Comparison of ENCODE assay signal across 8 cellular contexts in the genomic region with DNA sequence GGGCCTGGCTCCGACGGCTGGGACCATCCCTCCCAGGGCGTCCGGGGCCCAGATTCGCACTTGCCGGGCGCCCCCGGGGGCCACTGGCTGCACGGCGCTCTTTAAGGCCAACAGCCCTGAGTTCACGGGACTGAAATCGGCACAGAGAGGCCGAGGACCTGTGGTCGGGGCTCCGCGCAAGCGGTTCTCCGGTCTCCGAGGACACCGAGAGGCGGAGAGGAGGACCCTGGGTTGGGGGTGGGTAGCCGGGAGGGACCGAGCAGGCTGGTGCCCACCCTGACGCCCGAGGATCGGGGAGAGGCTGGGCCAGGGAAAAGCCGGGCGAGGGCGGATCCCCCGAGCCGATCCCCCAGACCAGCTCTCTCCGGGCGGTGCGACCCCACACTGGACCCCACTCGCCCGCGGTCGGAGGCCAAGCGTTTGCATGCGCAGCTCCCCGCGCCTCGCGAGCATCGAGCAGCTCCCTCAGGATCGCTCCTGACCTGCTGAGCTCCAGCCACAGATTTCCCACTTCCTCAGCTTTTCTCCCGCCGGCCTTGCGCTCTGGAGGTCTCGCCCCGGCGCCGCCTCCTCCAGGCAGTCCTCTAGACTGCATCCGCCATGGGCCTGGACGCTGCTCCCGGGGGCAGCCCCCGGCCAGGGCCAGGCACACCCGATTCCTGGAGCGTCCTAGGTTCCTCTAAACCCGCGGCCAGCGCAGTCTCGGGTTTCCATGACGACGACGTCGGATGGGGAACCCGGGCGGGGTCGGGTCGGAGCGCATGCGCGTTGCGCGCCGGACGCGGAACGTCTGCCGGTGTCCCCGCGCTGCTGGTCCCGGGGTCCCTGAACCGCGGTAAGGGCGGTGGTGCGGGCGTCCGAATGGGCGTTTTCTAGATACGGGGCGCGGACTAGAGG. TPM values are rescaled to one million over a fixed set of nuclear protein-coding genes. Genes with fewer than 3 reads are reported as not detected.
A peak's percentile ranks its signal among the peaks of the same experiment; 100 is the strongest.
DNase-seq lines count a peak whose midpoint lies in the region; ATAC-seq, FAIRE-seq and TF ChIP-seq lines count a peak whose summit lies in the region.

No MANE protein-coding gene starts in this region.

- no peaks in the 10 kb centered on the region for H3K79me2 ChIP-seq in neural progenitor cell (ENCODE audit: low read depth)

- WGBS in HUES64: under 1% methylated on average over 94 of the region's 94 CpGs

- H3K9me3 Mint-ChIP-seq in neural progenitor cell: no peaks in the 10 kb centered on the region
- H3K9me3 Mint-ChIP-seq in stimulated activated naive CD8-positive, alpha-beta T cell treated with anti-CD3 and anti-CD28 coated beads, Interleukin-15, amount 100 ng/mL, for 72 hours: no peaks in the 10 kb centered on the region

- H4K20me1 ChIP-seq in neural progenitor cell (ENCODE audit: low read depth): peaks cover 14% of the 10 kb centered on the region

- DNase-seq in BE2C (peak; percentile 91), GM19240 (ENCODE audit: insufficient read length, low spot score) (peak; percentile 92), activated gamma-delta T cell (lab: John Stamatoyannopoulos, UW) (peak; percentile 62), frontal cortex (ENCODE audit: low spot score in 2 of 2) (peak; percentile 91 to 94), neural progenitor cell (ENCODE audit: low spot score) (peak; percentile 98)
- DNase-seq in stimulated activated naive CD8-positive, alpha-beta T cell treated with anti-CD3 and anti-CD28 coated beads, Interleukin-15, amount 100 ng/mL, for 72 hours: peak; percentile 84 to 87

- TF ChIP-seq POLR2A in Raji (IDR thresholded peaks at IDR 0.05; ENCODE audit: insufficient read depth, low read depth, low read length): peak; percentile 57

- H3K9ac ChIP-seq in HUES64 (ENCODE audit: low read depth, low read length): 0 out of 2 replicates have a peak overlapping the region, but pooled peaks have one; percentile 40
- H3K9ac ChIP-seq in neural progenitor cell: no peak overlapping the region

- H3K27me3 ChIP-seq in BE2C: peaks cover 36% of the 10 kb centered on the region
- H3K27me3 ChIP-seq in HUES64 (ENCODE audit: insufficient read depth, low read length): peaks cover 83% of the 10 kb centered on the region
- H3K27me3 ChIP-seq in neural progenitor cell: peaks cover 69% of the 10 kb centered on the region

- H3K27ac Mint-ChIP-seq in neural progenitor cell: no peak overlapping the region
- H3K27ac Mint-ChIP-seq in stimulated activated naive CD8-positive, alpha-beta T cell treated with anti-CD3 and anti-CD28 coated beads, Interleukin-15, amount 100 ng/mL, for 72 hours: peak overlapping the region in 1 of 2 donors; percentile 88

- peaks cover 4% of the 10 kb centered on the region; the same call in 1 of the 2 replicates for H3K9me3 ChIP-seq in BE2C
- H3K9me3 ChIP-seq in HUES64 (ENCODE audit: insufficient read depth, low read depth, low read length): no peaks in the 10 kb centered on the region
- no peaks in the 10 kb centered on the region for H3K9me3 ChIP-seq in neural progenitor cell (ENCODE audit: low read depth)

- peak overlapping the region; percentile 7 for H2AFZ ChIP-seq in neural progenitor cell (replicated peaks)

- H3K4me1 ChIP-seq in BE2C: no peaks in the 10 kb centered on the region
- no peaks in the 10 kb centered on the region for H3K4me1 ChIP-seq in HUES64 (ENCODE audit: insufficient read depth, low read length)
- peaks cover 5% of the 10 kb centered on the region for H3K4me1 ChIP-seq in neural progenitor cell

- FAIRE-seq in frontal cortex (lab: Jason Lieb, UNC): no peak

- H3K27me3 Mint-ChIP-seq in neural progenitor cell (ENCODE audit: insufficient read depth, low read depth): peaks cover 22% of the 10 kb centered on the region
- H3K27me3 Mint-ChIP-seq in stimulated activated naive CD8-positive, alpha-beta T cell treated with anti-CD3 and anti-CD28 coated beads, Interleukin-15, amount 100 ng/mL, for 72 hours: peaks cover 67% of the 10 kb centered on the region

- peak overlapping the region; percentile 86 for H3K4me2 ChIP-seq in neural progenitor cell

- H3K4me3 Mint-ChIP-seq in neural progenitor cell: peak overlapping the region; percentile 90
- H3K4me3 Mint-ChIP-seq in stimulated activated naive CD8-positive, alpha-beta T cell treated with anti-CD3 and anti-CD28 coated beads, Interleukin-15, amount 100 ng/mL, for 72 hours: peak overlapping the region; percentile 84 to 92

- no peaks in the 10 kb centered on the region; the same call in 1 of the 2 replicates for H3K36me3 ChIP-seq in BE2C
- H3K36me3 ChIP-seq in HUES64 (ENCODE audit: insufficient read depth, low read length): no peaks in the 10 kb centered on the region
- H3K36me3 ChIP-seq in neural progenitor cell: no peaks in the 10 kb centered on the region

- peaks cover 7% of the 10 kb centered on the region for H3F3A ChIP-seq in neural progenitor cell (ENCODE audit: low read depth)

- H3K36me3 Mint-ChIP-seq in neural progenitor cell: peaks cover 2% of the 10 kb centered on the region

- TF ChIP-seq CTCF in BE2C (IDR thresholded peaks at IDR 0.05; ENCODE audit: low read depth, low read length) (no peak), neural progenitor cell (IDR thresholded peaks at IDR 0.05) (no peak)

- peaks cover 6% of the 10 kb centered on the region for H3K4me1 Mint-ChIP-seq in neural progenitor cell
- peaks cover 11% of the 10 kb centered on the region for H3K4me1 Mint-ChIP-seq in stimulated activated naive CD8-positive, alpha-beta T cell treated with anti-CD3 and anti-CD28 coated beads, Interleukin-15, amount 100 ng/mL, for 72 hours

- no peak overlapping the region for H3K27ac ChIP-seq in HUES64 (ENCODE audit: low read depth, low read length)
- H3K27ac ChIP-seq in neural progenitor cell: no peak overlapping the region

- ATAC-seq in stimulated activated naive CD8-positive, alpha-beta T cell treated with anti-CD3 and anti-CD28 coated beads, Interleukin-15, amount 100 ng/mL, for 72 hours: peak; percentile 81

- H3K4me3 ChIP-seq in BE2C (ENCODE audit: low read depth, low read length): peak overlapping the region; percentile 64
- H3K4me3 ChIP-seq in HUES64 (ENCODE audit: low read length): peak overlapping the region; percentile 77
- peak overlapping the region; percentile 83 for H3K4me3 ChIP-seq in neural progenitor cell

RNA-seq across cellular contexts. Expression of a gene that starts 17.6 kb away (rescaled TPM):
- polyA plus RNA-seq in BE2C (2012; ENCODE audit: insufficient read depth, insufficient read length, low read depth): 21.3 TPM
- polyA plus RNA-seq in HUES64 (2013, experiment 1 of 2): 5.1 TPM
- 4.5 TPM for polyA plus RNA-seq in HUES64 (2013, experiment 2 of 2)
- total RNA-seq in frontal cortex: 9.8 TPM
- total RNA-seq in neural progenitor cell (ENCODE audit: low replicate concordance): 0.62 and 3.4 TPM in 2 replicates

RNA-seq across cellular contexts. Expression of a gene that starts 32.7 kb away (rescaled TPM):
- polyA plus RNA-seq in BE2C (2012; ENCODE audit: insufficient read depth, insufficient read length, low read depth): 102 TPM
- 36.2 TPM for polyA plus RNA-seq in HUES64 (2013, experiment 1 of 2)
- 34.1 TPM for polyA plus RNA-seq in HUES64 (2013, experiment 2 of 2)
- 16.3 TPM for total RNA-seq in frontal cortex
- total RNA-seq in neural progenitor cell (ENCODE audit: low replicate concordance): 18.0 and 50.3 TPM in 2 replicates
